In genomic region chr2:68955432-68955831, GRCh38 we compare ENCODE assay signal across 18 cellular contexts. TPM values are rescaled to one million over a fixed set of nuclear protein-coding genes. Genes with fewer than 3 reads are reported as not detected.
"Had no signal": no experiment of that assay in that cellular context is flagged by ENCODE, and none has a peak within 500 bp of the region (broad histone marks: within the 10 kb centered on the region; RNA-seq: fewer than 3 reads in every experiment).

No MANE protein-coding gene starts in this region.

RNA-seq across cellular contexts. Expression of gene GKN2, which starts 2.7 kb away (rescaled TPM):
- total RNA-seq: naive thymus-derived CD8-positive, alpha-beta T cell; natural killer cell treated with Interleukin-12 subunit alpha and Interleukin-12 subunit beta and Interleukin-15 and Interleukin-18, amount 100 ng/mL, for 72 hours; neural crest cell; omental fat pad; osteocyte; posterior vena cava; prostate gland; pulmonary artery endothelial cell; right atrium auricular region; sciatic nerve; smooth muscle cell; spleen; suprapubic skin; testis; transverse colon; urinary bladder; uterus had no signal
- polyA plus RNA-seq: naive thymus-derived CD8-positive, alpha-beta T cell; smooth muscle cell; urinary bladder had no signal

RNA-seq across cellular contexts. Expression of gene GKN1, which starts 19.0 kb away (rescaled TPM):
- total RNA-seq: naive thymus-derived CD8-positive, alpha-beta T cell; natural killer cell treated with Interleukin-12 subunit alpha and Interleukin-12 subunit beta and Interleukin-15 and Interleukin-18, amount 100 ng/mL, for 72 hours; neural crest cell; omental fat pad; osteocyte; posterior vena cava; prostate gland; pulmonary artery endothelial cell; right atrium auricular region; sciatic nerve; smooth muscle cell; spleen; suprapubic skin; testis; transverse colon; upper lobe of right lung; urinary bladder; uterus had no signal
- polyA plus RNA-seq: naive thymus-derived CD8-positive, alpha-beta T cell; smooth muscle cell had no signal
